ENCODE assay signal across 8 cellular contexts in the genomic region with DNA sequence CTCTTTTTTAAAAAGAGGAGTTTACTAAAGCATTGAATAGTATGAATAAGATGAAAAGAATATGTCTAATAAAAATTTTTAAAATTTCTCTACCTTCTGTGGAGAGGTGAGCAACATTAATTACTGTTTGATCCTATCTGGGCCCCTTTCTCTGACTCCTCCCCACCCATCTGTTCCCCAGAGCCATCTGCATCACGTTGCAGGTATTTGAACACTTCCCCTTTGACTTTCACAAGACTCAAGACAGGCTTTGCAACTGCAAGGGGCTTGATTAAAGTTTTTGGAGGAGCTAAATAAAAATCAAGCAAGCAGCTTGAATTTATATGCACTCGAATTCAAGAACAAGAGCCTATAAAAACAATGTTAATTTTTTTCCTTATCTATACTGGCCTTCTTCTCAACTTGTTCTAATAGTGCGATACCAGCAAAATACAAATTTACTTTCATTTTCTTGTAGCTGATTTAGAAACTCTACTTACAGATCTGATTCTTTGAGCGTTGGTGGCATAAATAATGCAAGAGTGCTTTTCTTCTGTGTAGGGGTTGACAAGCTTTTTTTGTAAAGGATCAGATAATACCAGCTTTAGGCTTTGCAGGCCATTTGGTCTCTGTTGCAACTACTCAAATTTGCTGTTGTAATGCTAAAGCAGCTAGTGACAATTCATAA. TPM values are rescaled to one million over a fixed set of nuclear protein-coding genes. Genes with fewer than 3 reads are reported as not detected.
A peak's percentile ranks its signal among the peaks of the same experiment; 100 is the strongest.
DNase-seq lines count a peak whose midpoint lies in the region; ATAC-seq lines count a peak whose summit lies in the region.
"Had no signal": no experiment of that assay in that cellular context is flagged by ENCODE, and none has a peak within 500 bp of the region (broad histone marks: within the 10 kb centered on the region; RNA-seq: fewer than 3 reads in every experiment).

No MANE protein-coding gene starts in this region.

- H3K4me1 Mint-ChIP-seq in naive thymus-derived CD4-positive, alpha-beta T cell: peaks cover 2 to 9% (median 8%) of the 10 kb centered on the region in 7 donors

- intact Hi-C loops in naive thymus-derived CD4-positive, alpha-beta T cell (cut with micrococcal nuclease): no loop called here

- peak overlapping the region in 7 of 9 donors; percentile 3 to 80 (median 49) for H3K27ac Mint-ChIP-seq in naive thymus-derived CD4-positive, alpha-beta T cell

- no peaks in the 10 kb centered on the region for H3K27me3 ChIP-seq in naive thymus-derived CD4-positive, alpha-beta T cell (ENCODE audit: control insufficient read depth in 2 of 2, insufficient read depth in 2 of 2, low read length in 2 of 2)

- peaks cover 0 to 15% (median 2%) of the 10 kb centered on the region in 11 donors for H3K9me3 Mint-ChIP-seq in naive thymus-derived CD4-positive, alpha-beta T cell

- POLR2A ChIA-PET in naive thymus-derived CD4-positive, alpha-beta T cell (lab: Charles Lee): no interaction called here

- CTCF ChIA-PET in naive thymus-derived CD4-positive, alpha-beta T cell (lab: Charles Lee): no interaction called here

- H3K27ac ChIP-seq in naive thymus-derived CD4-positive, alpha-beta T cell (ENCODE audit: low read depth, low read length): peak overlapping the region; percentile 26

- peaks cover 0 to 12% (median 5%) of the 10 kb centered on the region in 5 donors for H3K27me3 Mint-ChIP-seq in naive thymus-derived CD4-positive, alpha-beta T cell

- no peaks in the 10 kb centered on the region for H3K9me3 ChIP-seq in naive thymus-derived CD4-positive, alpha-beta T cell (ENCODE audit: control insufficient read depth in 2 of 3, low read length in 3 of 3)

- peak overlapping the region; percentile 48 to 81 (median 65) for H3K4me3 Mint-ChIP-seq in naive thymus-derived CD4-positive, alpha-beta T cell

- H3K4me1 ChIP-seq in naive thymus-derived CD4-positive, alpha-beta T cell (ENCODE audit: control insufficient read depth in 2 of 2, insufficient read depth in 2 of 2, low read length in 2 of 2): no peaks in the 10 kb centered on the region

- H3K4me3 ChIP-seq in naive thymus-derived CD4-positive, alpha-beta T cell (ENCODE audit: low read length): peak overlapping the region; percentile 39

- DNase-seq in NCI-H82 treated with DMSO at 0.1 percent for 48 hours (lab: John Stamatoyannopoulos, UW; ENCODE audit: unreplicated experiment) (peak; percentile 21), EL (no peak)
- DNase-seq in naive thymus-derived CD4-positive, alpha-beta T cell: peak in 2 of 9 donors; percentile 2 to 11
- DNase-seq in NK-92 treated with Interleukin-12 subunit alpha and Interleukin-12 subunit beta, amount 100 ng/mL, for 24 hours (lab: John Stamatoyannopoulos, UW): no peak
- DNase-seq in activated CD4-positive, alpha-beta T cell treated with anti-CD3 and anti-CD28 coated beads for 4 hours: no peak

- ATAC-seq in GM19035 (IDR thresholded peaks at IDR 0.05; ENCODE audit: unreplicated experiment) (peak; percentile 97), HG02763 (IDR thresholded peaks at IDR 0.05; ENCODE audit: unreplicated experiment) (peak; percentile 96)
- ATAC-seq in naive thymus-derived CD4-positive, alpha-beta T cell: no peak

- no peaks in the 10 kb centered on the region for H3K36me3 Mint-ChIP-seq in naive thymus-derived CD4-positive, alpha-beta T cell

- H3K36me3 ChIP-seq in naive thymus-derived CD4-positive, alpha-beta T cell (ENCODE audit: control insufficient read depth in 2 of 3, insufficient read depth in 3 of 3, low read length in 3 of 3): no peaks in the 10 kb centered on the region

RNA-seq across cellular contexts. Expression of gene TXNDC8, which starts 21.3 kb away (rescaled TPM):
- not detected for total RNA-seq in naive thymus-derived CD4-positive, alpha-beta T cell
- not detected for polyA plus RNA-seq in naive thymus-derived CD4-positive, alpha-beta T cell
- total RNA-seq: dermis microvascular lymphatic vessel endothelial cell had no signal
